ENCODE assay signal across 19 cellular contexts in genomic region chr3:182465301-182466185, GRCh38.
"Had no signal": no experiment of that assay in that cellular context is flagged by ENCODE, and none has a peak within 500 bp of the region (broad histone marks: within the 10 kb centered on the region; RNA-seq: fewer than 3 reads in every experiment).

No MANE protein-coding gene starts in this region.

- H3K27ac Mint-ChIP-seq: activated naive CD4-positive, alpha-beta T cell treated with anti-CD3 and anti-CD28 coated beads for 36 hours; activated naive CD8-positive, alpha-beta T cell treated with anti-CD3 and anti-CD28 coated beads, Interleukin-2, amount 50 U/mL, for 24 hours; activated T-helper 2 cell treated with anti-CD3 and anti-CD28 coated beads, Interferon-gamma antibody, Interleukin-2, Interleukin-4, amounts not matched to agents 10 μg/mL and 5 μg/mL and 100 μg/mL, durations not matched to agents 14 hours and 24 hours and 36 hours; endodermal cell; immature natural killer cell; nephron progenitor cell had no signal

- H3K4me1 ChIP-seq: ascending aorta, heart left ventricle, lower lobe of right lung, psoas muscle, spleen, stomach, testis had no signal

- H3K27me3 ChIP-seq: ascending aorta, cardiac muscle cell, heart left ventricle, spleen, stomach, testis had no signal

- DNase-seq: activated CD4-positive, alpha-beta T cell treated with anti-CD3 and anti-CD28 coated beads for 1 hour; activated CD4-positive, alpha-beta T cell treated with anti-CD3 and anti-CD28 coated beads, Interleukin-2, amount 50 U/mL, for 4 hours; activated naive CD4-positive, alpha-beta T cell treated with anti-CD3 and anti-CD28 coated beads for 36 hours; activated naive CD8-positive, alpha-beta T cell treated with anti-CD3 and anti-CD28 coated beads, Interleukin-2, amount 50 U/mL, for 24 hours; endodermal cell; heart left ventricle; immature natural killer cell; lower lobe of right lung; nephron progenitor cell; psoas muscle; spleen; stomach; T1000; testis had no signal

- H3K9me3 ChIP-seq: ascending aorta, psoas muscle, testis had no signal

- H3K36me3 Mint-ChIP-seq: immature natural killer cell had no signal

- H3K4me1 Mint-ChIP-seq: activated naive CD8-positive, alpha-beta T cell treated with anti-CD3 and anti-CD28 coated beads, Interleukin-2, amount 50 U/mL, for 24 hours; immature natural killer cell had no signal

- H3K27ac ChIP-seq: ascending aorta, cardiac muscle cell, heart left ventricle, lower lobe of right lung, psoas muscle, spleen, stomach, testis, VCaP had no signal

- FAIRE-seq: frontal cortex had no signal

- H3K4me3 ChIP-seq: ascending aorta, cardiac muscle cell, heart left ventricle, lower lobe of right lung, psoas muscle, spleen, stomach, testis had no signal

- H3K9me3 Mint-ChIP-seq: activated naive CD4-positive, alpha-beta T cell treated with anti-CD3 and anti-CD28 coated beads for 36 hours; activated T-helper 2 cell treated with anti-CD3 and anti-CD28 coated beads, Interferon-gamma antibody, Interleukin-2, Interleukin-4, amounts not matched to agents 10 μg/mL and 5 μg/mL and 100 μg/mL, durations not matched to agents 14 hours and 24 hours and 36 hours had no signal

- H3K4me3 Mint-ChIP-seq: activated naive CD4-positive, alpha-beta T cell treated with anti-CD3 and anti-CD28 coated beads for 36 hours; activated naive CD8-positive, alpha-beta T cell treated with anti-CD3 and anti-CD28 coated beads, Interleukin-2, amount 50 U/mL, for 24 hours; endodermal cell; immature natural killer cell; nephron progenitor cell had no signal

- H3K36me3 ChIP-seq: ascending aorta, cardiac muscle cell, heart left ventricle, lower lobe of right lung, spleen, stomach had no signal
